In the genomic region with DNA sequence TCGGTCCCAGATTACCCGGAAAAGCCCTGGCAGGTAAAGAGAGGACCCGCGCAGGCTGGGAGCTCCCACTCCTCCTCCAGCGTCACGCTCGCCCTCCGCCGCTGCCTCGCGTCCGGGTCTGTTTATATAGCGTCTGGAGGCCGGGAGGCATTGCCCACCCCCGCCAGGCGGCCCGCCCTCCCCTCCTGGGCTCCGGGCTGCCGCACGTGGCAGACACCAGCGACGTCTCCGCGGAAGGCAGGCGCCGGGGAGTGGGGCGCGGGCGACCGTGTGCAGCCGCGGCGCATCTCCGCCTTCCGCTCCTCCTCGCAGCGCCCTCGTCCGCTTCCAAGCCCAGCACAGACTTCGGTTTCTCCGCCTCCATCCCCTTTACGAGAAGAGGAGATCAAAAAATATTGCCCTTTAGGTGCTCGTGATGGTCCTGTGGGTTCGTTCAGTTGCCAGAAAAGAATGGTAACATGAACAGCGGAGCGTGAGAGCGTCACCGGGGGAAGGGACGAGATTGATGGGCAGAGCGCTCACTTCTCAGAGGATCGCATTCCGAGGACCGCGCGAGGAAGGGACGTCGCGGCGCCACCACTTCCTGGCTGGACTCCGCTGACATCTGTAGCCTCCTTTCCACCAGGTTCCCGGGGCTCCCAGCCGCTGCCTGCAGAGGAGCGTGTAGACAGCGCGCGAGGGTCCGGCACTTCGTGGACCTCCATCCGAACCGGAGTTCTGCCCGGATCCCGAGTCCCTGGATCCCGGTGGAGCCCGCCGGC, we compare ENCODE assay signal across 8 cellular contexts.
DNase-seq lines count a peak whose midpoint lies in the region; ATAC-seq and TF ChIP-seq lines count a peak whose summit lies in the region.

A gene (plus strand): TSS at position 210 of the 761 bp plus-strand sequence.

- TF ChIP-seq CTCF in fibroblast of pulmonary artery (IDR thresholded peaks at IDR 0.05; ENCODE audit: low read length, missing control alignments) = no peak

- no peak within 1 kb of the TSS for H3K27ac ChIP-seq in rectal smooth muscle tissue (ENCODE audit: low read depth, low read length)

- no peaks in the 10 kb centered on the region for H3K9me3 Mint-ChIP-seq in stimulated activated naive CD8-positive, alpha-beta T cell treated with anti-CD3 and anti-CD28 coated beads, Interleukin-15, Interleukin-2, amounts not matched to agents 100 ng/mL and 50 ng/mL, for 24 hours

- no peak for ATAC-seq in stimulated activated naive CD8-positive, alpha-beta T cell treated with anti-CD3 and anti-CD28 coated beads, Interleukin-15, Interleukin-2, amounts not matched to agents 100 U/mL and 50 U/mL, for 24 hours
- ATAC-seq in activated CD4-positive, CD25-positive, alpha-beta regulatory T cell treated with anti-CD3 and anti-CD28 coated beads, Interleukin-2, amount 50 U/mL, for 24 hours = no peak

- no peak within 1 kb of the TSS for H3K9ac ChIP-seq in rectal smooth muscle tissue (ENCODE audit: low read length)

- no peak for DNase-seq in stimulated activated naive CD8-positive, alpha-beta T cell treated with anti-CD3 and anti-CD28 coated beads, Interleukin-15, Interleukin-2, amounts not matched to agents 100 U/mL and 50 U/mL, for 24 hours
- DNase-seq in NCI-H69 (lab: John Stamatoyannopoulos, UW) (peak; percentile 48), fibroblast of pulmonary artery (ENCODE audit: low read depth) (peak; percentile 3), GM19240 (ENCODE audit: insufficient read length, low spot score) (no peak), KG1 (lab: John Stamatoyannopoulos, UW) (no peak)

- H3K4me3 ChIP-seq in fibroblast of pulmonary artery (replicated peaks; ENCODE audit: low read depth, low read length) (peak within 1 kb of the TSS; percentile 29), rectal smooth muscle tissue (ENCODE audit: low read length) (peak within 1 kb of the TSS; percentile 22)

- peak within 1 kb of the TSS; percentile 30 for H3K4me3 Mint-ChIP-seq in stimulated activated naive CD8-positive, alpha-beta T cell treated with anti-CD3 and anti-CD28 coated beads, Interleukin-15, Interleukin-2, amounts not matched to agents 100 ng/mL and 50 ng/mL, for 24 hours

- H3K4me1 Mint-ChIP-seq in stimulated activated naive CD8-positive, alpha-beta T cell treated with anti-CD3 and anti-CD28 coated beads, Interleukin-15, Interleukin-2, amounts not matched to agents 100 ng/mL and 50 ng/mL, for 24 hours (ENCODE audit: low read depth) = peaks cover 7% of the 10 kb centered on the region

- no peak within 1 kb of the TSS for H3K27ac Mint-ChIP-seq in stimulated activated naive CD8-positive, alpha-beta T cell treated with anti-CD3 and anti-CD28 coated beads, Interleukin-15, Interleukin-2, amounts not matched to agents 100 ng/mL and 50 ng/mL, for 24 hours

- no peaks in the 10 kb centered on the region for H3K36me3 Mint-ChIP-seq in stimulated activated naive CD8-positive, alpha-beta T cell treated with anti-CD3 and anti-CD28 coated beads, Interleukin-15, Interleukin-2, amounts not matched to agents 100 ng/mL and 50 ng/mL, for 24 hours (ENCODE audit: low read depth)

- peaks cover 6% of the 10 kb centered on the region for H3K27me3 ChIP-seq in rectal smooth muscle tissue (ENCODE audit: control insufficient read depth, insufficient read depth, low read length)

- H3K36me3 ChIP-seq in rectal smooth muscle tissue (ENCODE audit: control insufficient read depth, insufficient read depth, low read length) = no peaks in the 10 kb centered on the region

- H3K4me1 ChIP-seq in rectal smooth muscle tissue (ENCODE audit: control insufficient read depth, insufficient read depth, low read length) = no peaks in the 10 kb centered on the region

- peaks cover 35% of the 10 kb centered on the region for H3K27me3 Mint-ChIP-seq in stimulated activated naive CD8-positive, alpha-beta T cell treated with anti-CD3 and anti-CD28 coated beads, Interleukin-15, Interleukin-2, amounts not matched to agents 100 ng/mL and 50 ng/mL, for 24 hours

Comparison
In these comparisons a context has a peak if more than half of its experiments do, and no peak if none do; other contexts are left out.
1. DNase-seq: peak in NCI-H69 (single experiment) and fibroblast of pulmonary artery (single experiment); none in stimulated activated naive CD8-positive, alpha-beta T cell treated with anti-CD3 and anti-CD28 coated beads, Interleukin-15, Interleukin-2, amounts not matched to agents 100 U/mL and 50 U/mL, for 24 hours (single experiment), GM19240 (single experiment) and KG1 (single experiment).